23 cellular contexts compared by ENCODE assay signal in the genomic region with DNA sequence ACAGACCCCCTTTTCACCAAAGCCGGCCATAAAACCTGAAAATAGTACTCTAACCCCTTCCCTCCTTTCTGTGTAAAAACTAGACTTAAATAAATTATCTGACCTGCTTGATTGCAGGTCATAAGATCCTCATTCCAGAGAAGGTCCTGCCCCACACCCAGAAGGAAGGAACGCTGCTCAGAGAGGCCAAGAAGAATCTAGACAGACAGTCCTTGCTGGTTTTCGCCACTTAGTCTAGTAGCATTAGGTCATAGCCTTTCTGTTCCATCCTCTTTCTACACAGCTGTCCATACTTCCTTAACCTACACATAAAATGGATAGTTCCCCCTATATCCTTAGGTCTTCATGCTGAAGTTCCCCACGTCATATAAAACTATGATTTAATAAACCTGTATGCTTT.
DNase-seq lines count a peak whose midpoint lies in the region; ATAC-seq, FAIRE-seq and TF ChIP-seq lines count a peak whose summit lies in the region.
"Had no signal": no experiment of that assay in that cellular context is flagged by ENCODE, and none has a peak within 500 bp of the region (broad histone marks: within the 10 kb centered on the region; RNA-seq: fewer than 3 reads in every experiment).

No MANE protein-coding gene starts in this region.

- H3K36me3 ChIP-seq in bronchial epithelial cell (ENCODE audit: control insufficient read depth, insufficient read depth, low read length) = no peaks in the 10 kb centered on the region
- no peaks in the 10 kb centered on the region for H3K36me3 ChIP-seq in lung (ENCODE audit: control insufficient read depth in 2 of 2, insufficient read depth in 2 of 2, low read length in 2 of 2)

- no peaks in the 10 kb centered on the region for H3K9me3 ChIP-seq in lung (ENCODE audit: control insufficient read depth in 2 of 2, insufficient read depth in 1 of 2, low read length in 1 of 2)

- FAIRE-seq in bronchial epithelial cell (lab: Jason Lieb, UNC) = no peak
- FAIRE-seq: D721Med, GM12878, GM18507 had no signal

- ATAC-seq in lung (ENCODE audit: insufficient read depth, low FRiP score) = no peak
- ATAC-seq in GM21423 (IDR thresholded peaks at IDR 0.05; ENCODE audit: unreplicated experiment) = no peak
- ATAC-seq: GM12878, Panc1, SK-N-SH treated with all-trans-retinoic acid at 6 μM for 48 hours had no signal

- peak; percentile 90 for DNase-seq in HT-29 (ENCODE audit: low spot score)
- DNase-seq in bronchial epithelial cell (ENCODE audit: low read depth) = peak; percentile 54
- DNase-seq in lung (ENCODE audit: low spot score) = peak; percentile 38
- peak; percentile 69 for DNase-seq in ureter (ENCODE audit: low spot score)
- no peak for DNase-seq in occipital lobe (lab: John Stamatoyannopoulos, UW)
- DNase-seq in anterior cingulate cortex (lab: John Stamatoyannopoulos, UW) = no peak
- DNase-seq: CD4-positive, alpha-beta T cell; DND-41; GDM1; GOT3; KG1; NCI-H1048; NCI-H146; NCI-H2081; NCI-H510A; NCI-H82; Right ventricle myocardium superior had no signal

- TF ChIP-seq CTCF in bronchial epithelial cell (IDR thresholded peaks at IDR 0.05; ENCODE audit: insufficient read depth, low read length, severe bottlenecking) (no peak), lung (IDR thresholded peaks at IDR 0.05; ENCODE audit: control extremely low read depth, extremely low read depth) (no peak)

- 64 to 80% methylated on average over 4 of the region's 4 CpGs for WGBS in lung, 2 donors

- H3K4me1 ChIP-seq in lung (ENCODE audit: control insufficient read depth in 2 of 2, insufficient read depth in 2 of 2, low read length in 2 of 2) = no peaks in the 10 kb centered on the region

- H3K27me3 ChIP-seq in bronchial epithelial cell (ENCODE audit: control insufficient read depth, insufficient read depth, low read length) = no peaks in the 10 kb centered on the region
- H3K27me3 ChIP-seq in lung (ENCODE audit: control insufficient read depth, insufficient read depth) = no peaks in the 10 kb centered on the region

- no peak overlapping the region for H3K27ac ChIP-seq in lung (ENCODE audit: low read depth in 1 of 2, low read length in 1 of 2)

- H3K4me3 ChIP-seq in bronchial epithelial cell (ENCODE audit: low read depth, low read length) = no peak overlapping the region
- H3K4me3 ChIP-seq in lung = no peak overlapping the region
- H3K4me3 ChIP-seq: GM12878 had no signal

Comparison
In these comparisons a context has a peak if more than half of its experiments do, and no peak if none do; other contexts are left out.
1. DNase-seq: peak in HT-29 (single experiment), bronchial epithelial cell (single experiment), lung (single experiment) and ureter (single experiment); none in occipital lobe (single experiment) and anterior cingulate cortex (0 of 58).